In genomic region chr12:21527451-21528180, GRCh38 we compare ENCODE assay signal across 8 cellular contexts. TPM values are rescaled to one million over a fixed set of nuclear protein-coding genes. Genes with fewer than 3 reads are reported as not detected.
DNase-seq lines count a peak whose midpoint lies in the region; ATAC-seq and TF ChIP-seq lines count a peak whose summit lies in the region.

No MANE protein-coding gene starts in this region.

- peaks cover 5% of the 10 kb centered on the region for H3K36me3 Mint-ChIP-seq in Calu3 (ENCODE audit: insufficient read depth, unreplicated experiment)

- H3K36me3 ChIP-seq in osteoblast (ENCODE audit: insufficient read depth, low read length) (no peaks in the 10 kb centered on the region), tibial nerve (no peaks in the 10 kb centered on the region)

- H3K4me3 Mint-ChIP-seq in Calu3 (ENCODE audit: low read depth, unreplicated experiment), result peak overlapping the region; percentile 69

- no peak for TF ChIP-seq POLR2A in tibial nerve (IDR thresholded peaks at IDR 0.05)

- H3K27ac ChIP-seq in osteoblast (ENCODE audit: low read depth, low read length), result no peak overlapping the region
- no peak overlapping the region for H3K27ac ChIP-seq in tibial nerve

- 1 to 2% methylated on average over 14 to 46 of the region's 57 CpGs for WGBS in tibial nerve, 2 donors

- H3K9me3 ChIP-seq in osteoblast (ENCODE audit: low read depth, low read length) (no peaks in the 10 kb centered on the region), tibial nerve (no peaks in the 10 kb centered on the region)

- H3K27me3 ChIP-seq in osteoblast (ENCODE audit: insufficient read depth, low read length) (peaks cover 17% of the 10 kb centered on the region), tibial nerve (peaks cover 0 to 16% of the 10 kb centered on the region in 2 donors)

- H3K4me1 Mint-ChIP-seq in Calu3 (ENCODE audit: low read depth, unreplicated experiment), result no peaks in the 10 kb centered on the region

- H3K27ac Mint-ChIP-seq in Calu3 (ENCODE audit: unreplicated experiment), result no peak overlapping the region

- peak overlapping the region; percentile 75 for H3K4me3 ChIP-seq in osteoblast (ENCODE audit: insufficient read depth, low read length)
- peak overlapping the region; percentile 22 to 62 (median 50) for H3K4me3 ChIP-seq in tibial nerve

- intact Hi-C loops in Calu3 (cut with micrococcal nuclease; ENCODE audit: unreplicated experiment) (loop anchor here (1.0 kb wide), 1 partner anchor 28 kb away; no protein-coding TSS in a partner anchor), head of caudate nucleus (cut with DNase I) (loop anchor here (10.0 kb wide), 1 partner anchor 127 kb away; the partner anchor contains the start of gene LDHB)

- BruUV-seq in Calu3 (replicated peaks; lab: Mats Ljungman, UMichigan), result no TSS peak

- DNase-seq in Calu3, result peak; percentile 52
- DNase-seq in HS-5 (ENCODE audit: low read depth), result peak; percentile 16
- DNase-seq in SHP77 (lab: John Stamatoyannopoulos, UW), result peak; percentile 50 to 56
- peak; percentile 64 for DNase-seq in activated naive CD4-positive, alpha-beta T cell treated with anti-CD3 and anti-CD28 coated beads, Interleukin-2, amount 50 U/mL, for 16 hours
- DNase-seq in head of caudate nucleus, result peak; percentile 21 to 87 (median 70)
- peak; percentile 75 for DNase-seq in osteoblast (ENCODE audit: insufficient read length, low spot score, missing footprints)
- no peak for DNase-seq in tibial nerve (ENCODE audit: low spot score in 2 of 2)

- peak overlapping the region; percentile 87 for H2AFZ ChIP-seq in osteoblast (ENCODE audit: low read length)

- H3K79me2 ChIP-seq in osteoblast (ENCODE audit: insufficient read depth, low read length), result no peaks in the 10 kb centered on the region

- peaks cover 26% of the 10 kb centered on the region for H3K27me3 Mint-ChIP-seq in Calu3 (ENCODE audit: unreplicated experiment)

- peaks cover 9% of the 10 kb centered on the region for H3K4me1 ChIP-seq in osteoblast (ENCODE audit: insufficient read depth, low read length)
- peaks cover 0 to 19% (median 2%) of the 10 kb centered on the region in 4 donors for H3K4me1 ChIP-seq in tibial nerve

- H3K4me2 ChIP-seq in osteoblast (ENCODE audit: insufficient read depth, low read length), result peak overlapping the region; percentile 88

- TF ChIP-seq CTCF in Calu3 (IDR thresholded peaks at IDR 0.05; ENCODE audit: unreplicated experiment) (no peak), osteoblast (IDR thresholded peaks at IDR 0.05; ENCODE audit: extremely low read depth, low read depth, low read length) (no peak), tibial nerve (IDR thresholded peaks at IDR 0.05) (no peak)

- ATAC-seq in GM21390 (IDR thresholded peaks at IDR 0.05; ENCODE audit: unreplicated experiment), result peak; percentile 95

- CTCF ChIA-PET in Calu3 (lab: Charles Lee), result no interaction called here

- H3K9me3 Mint-ChIP-seq in Calu3 (ENCODE audit: low read depth, unreplicated experiment), result peaks cover 8% of the 10 kb centered on the region

- no peaks in the 10 kb centered on the region for H4K20me1 ChIP-seq in osteoblast (ENCODE audit: insufficient read depth, low read length)

- no peak for TF ChIP-seq EP300 in tibial nerve (IDR thresholded peaks at IDR 0.05)

RNA-seq across cellular contexts. Expression of gene SPX, which starts 1.5 kb away (rescaled TPM):
- total RNA-seq in Calu3 (2022) (0.20 TPM in 1 of 2 replicates, not detected in the other), osteoblast (1.2 and 2.9 TPM in 2 replicates), tibial nerve (1 to 10 TPM in 3 of 4 donors, not detected in 1; 1.5 to 2.4 (median 1.6) TPM)

RNA-seq across cellular contexts. Expression of gene GOLT1B, which starts 26.0 kb away (rescaled TPM):
- total RNA-seq in Calu3 (2022) (30.7 and 37.1 TPM in 2 replicates), osteoblast (65.7 and 254 TPM in 2 replicates), tibial nerve (10 to 100 TPM; 16.8 to 28.8 (median 18.8) TPM)

RNA-seq across cellular contexts. Expression of gene RECQL, which starts 26.2 kb away (rescaled TPM):
- 28.0 and 32.1 TPM in 2 replicates for total RNA-seq in Calu3 (2022)
- total RNA-seq in osteoblast, result 83.6 and 99.9 TPM in 2 replicates
- 10 to 100 TPM; 21.4 to 33.0 (median 30.8) TPM for total RNA-seq in tibial nerve

Comparison
In these comparisons a context has a peak if more than half of its experiments do, and no peak if none do; other contexts are left out.
1. DNase-seq: peak in Calu3 (single experiment), HS-5 (single experiment), SHP77 (2 of 2), activated naive CD4-positive, alpha-beta T cell treated with anti-CD3 and anti-CD28 coated beads, Interleukin-2, amount 50 U/mL, for 16 hours (single experiment), head of caudate nucleus (42 of 42) and osteoblast (single experiment); none in tibial nerve (0 of 2).